In the genomic region with DNA sequence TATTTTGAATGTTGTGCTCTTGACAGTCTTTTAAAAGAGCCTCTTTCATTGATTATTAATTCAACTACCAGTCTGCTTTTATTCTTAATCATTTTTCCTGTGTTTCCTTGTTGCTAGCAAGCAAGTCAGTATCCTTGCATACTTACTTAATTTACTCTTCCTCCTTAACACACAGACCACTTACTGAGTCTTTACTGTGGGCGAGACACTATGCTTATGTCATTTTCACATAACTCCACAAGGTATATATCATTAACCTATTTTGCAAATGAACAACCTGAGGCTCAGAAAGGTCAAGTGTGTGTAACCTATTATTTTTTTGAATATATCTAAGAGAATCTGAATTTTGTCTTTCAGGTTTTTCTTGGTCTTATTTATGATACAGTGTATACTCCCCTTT, we compare ENCODE assay signal across 18 cellular contexts.
A peak's percentile ranks its signal among the peaks of the same experiment; 100 is the strongest.
DNase-seq lines count a peak whose midpoint lies in the region; ATAC-seq, FAIRE-seq and TF ChIP-seq lines count a peak whose summit lies in the region.
"Had no signal": no experiment of that assay in that cellular context is flagged by ENCODE, and none has a peak within 500 bp of the region (broad histone marks: within the 10 kb centered on the region; RNA-seq: fewer than 3 reads in every experiment).

No MANE protein-coding gene starts in this region.

- H3K9ac ChIP-seq in GM12878 (ENCODE audit: control insufficient read depth, insufficient read depth, low read length) (no peak overlapping the region), neuronal stem cell (ENCODE audit: low read depth, low read length, poor library complexity) (no peak overlapping the region)

- H3K4ac ChIP-seq in neuronal stem cell (ENCODE audit: low read length): no peak overlapping the region

- in situ Hi-C loops in GM12878 (cut with MboI): no loop called here

- H3K9me3 ChIP-seq in GM12878 (replicated peaks; ENCODE audit: control insufficient read depth, insufficient read depth, low read length) (no peaks in the 10 kb centered on the region), neuronal stem cell (replicated peaks in 1 of 2; ENCODE audit: control insufficient read depth in 2 of 2, insufficient read depth in 1 of 2, low read depth in 1 of 2, low read length in 2 of 2) (no peaks in the 10 kb centered on the region)
- H3K9me3 ChIP-seq: BE2C, MG63, Peyer's patch had no signal

- H3K9me3 Mint-ChIP-seq in nephron: no peaks in the 10 kb centered on the region

- no peaks in the 10 kb centered on the region for H3K79me2 ChIP-seq in GM12878 (ENCODE audit: control insufficient read depth, insufficient read depth, low read length)

- peak overlapping the region; percentile 15 to 87 (median 59) for H3K27ac Mint-ChIP-seq in nephron

- H3K4me1 ChIP-seq in GM12878 (ENCODE audit: control insufficient read depth, insufficient read depth, low read length): no peaks in the 10 kb centered on the region; the same call in 1 of the 2 replicates
- H3K4me1 ChIP-seq in neuronal stem cell (ENCODE audit: control insufficient read depth in 2 of 2, insufficient read depth in 1 of 2, low read depth in 1 of 2, low read length in 2 of 2): peaks cover 2 to 7% of the 10 kb centered on the region in 2 donors
- H3K4me1 ChIP-seq: BE2C, Peyer's patch, SJCRH30 had no signal

- no peak overlapping the region for H2AFZ ChIP-seq in GM12878 (ENCODE audit: control insufficient read depth, low read depth, low read length)
- no peak overlapping the region for H2AFZ ChIP-seq in neuronal stem cell (ENCODE audit: low read length)

- no peaks in the 10 kb centered on the region for H4K20me1 ChIP-seq in GM12878 (ENCODE audit: control insufficient read depth, insufficient read depth)

- no peak for TF ChIP-seq EP300 in GM12878 (IDR thresholded peaks at IDR 0.05; ENCODE audit: borderline replicate concordance in 1 of 2, control insufficient read depth in 1 of 2, low read depth in 2 of 2, low read length in 2 of 2)

- SMC1A ChIA-PET in GM12878 (lab: Charles Lee; ENCODE audit: uncharacterized antibody, unreplicated experiment): no interaction called here

- no peak overlapping the region for H3K4me3 Mint-ChIP-seq in nephron

- CTCF ChIA-PET in GM12878 (lab: Yijun Ruan, JAX): no interaction called here

- WGBS in GM12878 (ENCODE audit: insufficient coverage, insufficient replicate concordance, low lambda C conversion rate, missing lambda C conversion rate): 28% methylated on average over 1 of the region's 1 CpG
- WGBS in neuronal stem cell (ENCODE audit: extremely low coverage in 2 of 2, insufficient read length in 2 of 2, insufficient replicate concordance in 1 of 2), 2 donors: no CpG with 5 or more reads among the region's 1 CpG

- peak; percentile 51 for FAIRE-seq in GM19239 (lab: Jason Lieb, UNC)
- no peak for FAIRE-seq in GM12878 (lab: Jason Lieb, UNC)
- FAIRE-seq: H54, K562 had no signal

- H2AK5ac ChIP-seq in neuronal stem cell (ENCODE audit: low read depth, low read length): no peak overlapping the region

- TF ChIP-seq POLR2A in GM12878 (IDR thresholded peaks at IDR 0.05; ENCODE audit: low read depth, low read length): no peak

- intact Hi-C loops in GM12878 (cut with micrococcal nuclease; ENCODE audit: unreplicated experiment): no loop called here

- H3K4me3 ChIP-seq in GM12878: no peak overlapping the region
- no peak overlapping the region for H3K4me3 ChIP-seq in neuronal stem cell (ENCODE audit: low read length in 2 of 2)
- H3K4me3 ChIP-seq: K562, MG63, Peyer's patch, SJCRH30 had no signal

- H2BK5ac ChIP-seq in neuronal stem cell (ENCODE audit: low read length): no peak overlapping the region

- no peaks in the 10 kb centered on the region for H3K36me3 Mint-ChIP-seq in nephron (ENCODE audit: low read depth)

- no peaks in the 10 kb centered on the region for H3K79me1 ChIP-seq in neuronal stem cell (ENCODE audit: low read depth, low read length)

- H4K8ac ChIP-seq in neuronal stem cell (ENCODE audit: low read depth, low read length): no peak overlapping the region

- TF ChIP-seq RAD21 in GM12878 (IDR thresholded peaks at IDR 0.05; ENCODE audit: insufficient read depth, low read depth, low read length): no peak

- peak; percentile 79 for ATAC-seq in HG03354 (IDR thresholded peaks at IDR 0.05; ENCODE audit: poor library complexity, severe bottlenecking, unreplicated experiment)
- peak; percentile 34; the same call in 2 of the 3 replicates for ATAC-seq in GM12878
- ATAC-seq in HG02642 (IDR thresholded peaks at IDR 0.05; ENCODE audit: poor library complexity, unreplicated experiment): no peak
- ATAC-seq: K562 had no signal

- H3K27ac ChIP-seq in GM12878 (ENCODE audit: control insufficient read depth, insufficient read depth) (no peak overlapping the region), neuronal stem cell (replicated peaks; ENCODE audit: low read length) (no peak overlapping the region)
- H3K27ac ChIP-seq: Peyer's patch, SJCRH30 had no signal

- no TSS peak for BruUV-seq in GM12878 (replicated peaks; lab: Mats Ljungman, UMichigan)

- no peak overlapping the region for H2BK12ac ChIP-seq in neuronal stem cell (ENCODE audit: low read length)

- no peak overlapping the region for H2BK120ac ChIP-seq in neuronal stem cell (ENCODE audit: low read depth, low read length)

- H3K4me2 ChIP-seq in GM12878 (ENCODE audit: control insufficient read depth, insufficient read depth): no peak overlapping the region
- H3K4me2 ChIP-seq in neuronal stem cell (ENCODE audit: insufficient read depth, low read length, poor library complexity, severe bottlenecking): no peak overlapping the region

- H2BK15ac ChIP-seq in neuronal stem cell (ENCODE audit: low read length): no peak overlapping the region

- H3K36me3 ChIP-seq in GM12878 (ENCODE audit: control insufficient read depth in 2 of 2, insufficient read depth in 2 of 2, low read length in 1 of 2): no peaks in the 10 kb centered on the region; a peak in 1 of 4 replicates
- no peaks in the 10 kb centered on the region for H3K36me3 ChIP-seq in neuronal stem cell (replicated peaks in 1 of 2; ENCODE audit: control insufficient read depth in 2 of 2, insufficient read depth in 2 of 2, low read length in 2 of 2)
- H3K36me3 ChIP-seq: BE2C, MG63, Peyer's patch, SJCRH30 had no signal

- H3K27me3 Mint-ChIP-seq in nephron (ENCODE audit: low read depth): no peaks in the 10 kb centered on the region

- no peak overlapping the region for H3K18ac ChIP-seq in neuronal stem cell (ENCODE audit: low read length)

- H3K14ac ChIP-seq in neuronal stem cell (ENCODE audit: low read length): no peak overlapping the region

- H3K23ac ChIP-seq in neuronal stem cell (ENCODE audit: low read depth, low read length, poor library complexity): no peak overlapping the region

- no peak overlapping the region for H4K91ac ChIP-seq in neuronal stem cell (ENCODE audit: low read depth, low read length, poor library complexity)

- H3K4me1 Mint-ChIP-seq in nephron: peaks cover 11% of the 10 kb centered on the region

- DNase-seq in GM19239 (ENCODE audit: insufficient read length, low spot score) (no peak), GM12878 (ENCODE audit: low read depth, low spot score) (no peak), dedifferentiated amniotic fluid mesenchymal stem cell (ENCODE audit: extremely low spot score) (no peak), neuronal stem cell (ENCODE audit: low spot score) (no peak)
- DNase-seq: BE2C, DMS79, MG63, NCI-H1417, NCI-H1694 treated with DMSO at 0.1 percent for 48 hours, NCI-H446, NCI-H526, Peyer's patch, SJCRH30 had no signal

- TF ChIP-seq CTCF in GM12878 (IDR thresholded peaks at IDR 0.05 in 2 of 3, conservative IDR thresholded peaks at IDR 0.05 in 1 of 3; ENCODE audit: control insufficient read depth in 2 of 3, extremely low read depth in 1 of 3, insufficient read depth in 1 of 3, low read depth in 3 of 3, low read length in 3 of 3) (no peak), nephron (IDR thresholded peaks at IDR 0.05; ENCODE audit: unreplicated experiment in 3 of 3) (no peak)

- H3K27me3 ChIP-seq in GM12878 (replicated peaks in 1 of 2; ENCODE audit: control insufficient read depth in 2 of 2, insufficient read depth in 2 of 2, low read length in 1 of 2) (no peaks in the 10 kb centered on the region), neuronal stem cell (ENCODE audit: control insufficient read depth in 3 of 3, insufficient read depth in 3 of 3, low read depth in 1 of 3, low read length in 3 of 3) (no peaks in the 10 kb centered on the region)
- H3K27me3 ChIP-seq: BE2C, MG63, Peyer's patch, SJCRH30 had no signal

- RAD21 ChIA-PET in GM12878 (lab: Charles Lee; ENCODE audit: unreplicated experiment): no interaction called here

- POLR2A ChIA-PET in GM12878 (lab: Charles Lee): no interaction called here

TF ChIP-seq in GM12878, 131 proteins besides CTCF, POLR2A, EP300 and RAD21 (continues in another document):
- TF ChIP-seq, protein P1, sequence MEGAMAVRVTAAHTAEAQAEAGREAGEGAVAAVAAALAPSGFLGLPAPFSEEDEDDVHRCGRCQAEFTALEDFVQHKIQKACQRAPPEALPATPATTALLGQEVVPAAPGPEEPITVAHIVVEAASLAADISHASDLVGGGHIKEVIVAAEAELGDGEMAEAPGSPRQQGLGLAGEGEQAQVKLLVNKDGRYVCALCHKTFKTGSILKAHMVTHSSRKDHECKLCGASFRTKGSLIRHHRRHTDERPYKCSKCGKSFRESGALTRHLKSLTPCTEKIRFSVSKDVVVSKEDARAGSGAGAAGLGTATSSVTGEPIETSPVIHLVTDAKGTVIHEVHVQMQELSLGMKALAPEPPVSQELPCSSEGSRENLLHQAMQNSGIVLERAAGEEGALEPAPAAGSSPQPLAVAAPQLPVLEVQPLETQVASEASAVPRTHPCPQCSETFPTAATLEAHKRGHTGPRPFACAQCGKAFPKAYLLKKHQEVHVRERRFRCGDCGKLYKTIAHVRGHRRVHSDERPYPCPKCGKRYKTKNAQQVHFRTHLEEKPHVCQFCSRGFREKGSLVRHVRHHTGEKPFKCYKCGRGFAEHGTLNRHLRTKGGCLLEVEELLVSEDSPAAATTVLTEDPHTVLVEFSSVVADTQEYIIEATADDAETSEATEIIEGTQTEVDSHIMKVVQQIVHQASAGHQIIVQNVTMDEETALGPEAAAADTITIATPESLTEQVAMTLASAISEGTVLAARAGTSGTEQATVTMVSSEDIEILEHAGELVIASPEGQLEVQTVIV (IDR thresholded peaks at IDR 0.05; ENCODE audit: borderline replicate concordance, partially characterized antibody): no peak
- TF ChIP-seq, protein P2, sequence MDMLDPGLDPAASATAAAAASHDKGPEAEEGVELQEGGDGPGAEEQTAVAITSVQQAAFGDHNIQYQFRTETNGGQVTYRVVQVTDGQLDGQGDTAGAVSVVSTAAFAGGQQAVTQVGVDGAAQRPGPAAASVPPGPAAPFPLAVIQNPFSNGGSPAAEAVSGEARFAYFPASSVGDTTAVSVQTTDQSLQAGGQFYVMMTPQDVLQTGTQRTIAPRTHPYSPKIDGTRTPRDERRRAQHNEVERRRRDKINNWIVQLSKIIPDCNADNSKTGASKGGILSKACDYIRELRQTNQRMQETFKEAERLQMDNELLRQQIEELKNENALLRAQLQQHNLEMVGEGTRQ (IDR thresholded peaks at IDR 0.05; ENCODE audit: borderline replicate concordance, low read depth, low read length): no peak
